Comparison of ENCODE assay signal across 8 cellular contexts in the genomic region with DNA sequence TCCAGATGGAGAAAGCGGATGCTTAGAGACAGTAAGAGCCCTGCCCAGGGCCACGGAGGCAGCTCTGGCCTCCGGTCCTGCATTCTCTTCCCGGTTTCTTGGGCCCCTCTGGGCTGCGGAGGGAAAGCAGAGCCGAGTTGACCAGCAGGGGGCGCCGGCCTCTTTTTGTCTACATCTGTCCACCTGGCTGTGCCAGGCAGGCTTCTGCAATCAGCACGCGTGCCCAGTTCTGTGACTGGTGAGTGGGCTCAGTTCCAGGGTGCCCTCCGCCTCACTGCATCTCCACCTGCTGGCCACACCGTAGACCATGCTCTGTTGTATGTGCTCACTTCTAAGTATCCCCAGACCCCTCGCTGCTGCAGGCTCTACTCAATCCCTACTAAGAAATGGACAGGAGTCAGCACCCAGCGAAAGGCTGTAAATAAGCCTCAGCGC. TPM values are rescaled to one million over a fixed set of nuclear protein-coding genes. Genes with fewer than 3 reads are reported as not detected.
A peak's percentile ranks its signal among the peaks of the same experiment; 100 is the strongest.
DNase-seq lines count a peak whose midpoint lies in the region; ATAC-seq and TF ChIP-seq lines count a peak whose summit lies in the region.

No MANE protein-coding gene starts in this region.

- 9 to 18% (median 13%) methylated on average over 15 of the region's 15 CpGs for WGBS in ovary, 3 donors
- WGBS in tibial nerve, 2 donors = 17% methylated on average over 15 of the region's 15 CpGs

- H3K79me2 ChIP-seq in MM.1S (ENCODE audit: low read length) = no peaks in the 10 kb centered on the region

- H2AFZ ChIP-seq in MM.1S (ENCODE audit: low read length) = no peak overlapping the region

- H3F3A ChIP-seq in MM.1S (ENCODE audit: insufficient read depth, low read length) = no peaks in the 10 kb centered on the region

- no peaks in the 10 kb centered on the region for H4K20me1 ChIP-seq in MM.1S (ENCODE audit: insufficient read depth, low read length)

- no peak for TF ChIP-seq EP300 in ovary (IDR thresholded peaks at IDR 0.05)
- TF ChIP-seq EP300 in tibial nerve (IDR thresholded peaks at IDR 0.05) = no peak

- no peak overlapping the region for H3K9ac ChIP-seq in MM.1S (ENCODE audit: low read length)

- H3K9me3 ChIP-seq in MM.1S (replicated peaks; ENCODE audit: insufficient read depth, low read length) (no peaks in the 10 kb centered on the region), ovary (no peaks in the 10 kb centered on the region), tibial nerve (no peaks in the 10 kb centered on the region)

- H3K9me2 ChIP-seq in MM.1S (replicated peaks; ENCODE audit: insufficient read depth, low read length) = no peaks in the 10 kb centered on the region

- H3K4me1 ChIP-seq in MM.1S (ENCODE audit: low read length) (no peaks in the 10 kb centered on the region), ovary (ENCODE audit: insufficient read depth) (peaks cover 2% of the 10 kb centered on the region), tibial nerve (peaks cover 0 to 10% (median 0%) of the 10 kb centered on the region in 4 donors)

- H3K27me3 ChIP-seq in MM.1S (replicated peaks; ENCODE audit: insufficient read depth, low read length) (peaks cover 25% of the 10 kb centered on the region), ovary (no peaks in the 10 kb centered on the region), tibial nerve (no peaks in the 10 kb centered on the region)

- H3K4me3 ChIP-seq in MM.1S (ENCODE audit: low read length) (no peak overlapping the region), ovary (no peak overlapping the region), tibial nerve (no peak overlapping the region)

- intact Hi-C loops in ovary (cut with DNase I) = loop anchor here in 3 of 4 donors (5.0 to 10.0 kb wide), 2 partner anchors 389 to 391 kb away; no protein-coding TSS in a partner anchor

- H3K36me3 ChIP-seq in MM.1S (replicated peaks; ENCODE audit: insufficient read depth, low read length) (no peaks in the 10 kb centered on the region), ovary (no peaks in the 10 kb centered on the region), tibial nerve (no peaks in the 10 kb centered on the region)

- peak; percentile 71 for ATAC-seq in GM18505 (IDR thresholded peaks at IDR 0.05; ENCODE audit: unreplicated experiment)

- DNase-seq in 8988T = peak; percentile 68
- DNase-seq in MM.1S = peak; percentile 84
- DNase-seq in SHP77 (lab: John Stamatoyannopoulos, UW) = peak; percentile 77 to 86
- peak; percentile 33 to 47 (median 45) for DNase-seq in activated naive CD4-positive, alpha-beta T cell (lab: John Stamatoyannopoulos, UW)
- DNase-seq in germinal center (ENCODE audit: low spot score) = peak; percentile 62
- peak; percentile 76 to 91 (median 85) for DNase-seq in ovary
- peak; percentile 72 to 81 for DNase-seq in tibial nerve (ENCODE audit: low spot score in 2 of 2)

- peak; percentile 95 for TF ChIP-seq CTCF in MM.1S (IDR thresholded peaks at IDR 0.05; ENCODE audit: low read length)
- peak; percentile 46 to 81 (median 68) for TF ChIP-seq CTCF in ovary (IDR thresholded peaks at IDR 0.05)
- TF ChIP-seq CTCF in tibial nerve (IDR thresholded peaks at IDR 0.05) = peak; percentile 74 to 87 (median 78)

- peak overlapping the region; percentile 39 for H3K4me2 ChIP-seq in MM.1S (ENCODE audit: low read depth, low read length)

- TF ChIP-seq POLR2A in GM18505 (IDR thresholded peaks at IDR 0.05; ENCODE audit: borderline replicate concordance, extremely low read depth, insufficient read depth, insufficient read length) (no peak), ovary (IDR thresholded peaks at IDR 0.05) (no peak), tibial nerve (IDR thresholded peaks at IDR 0.05) (no peak)

- H3K27ac ChIP-seq in MM.1S (ENCODE audit: low read length) (no peak overlapping the region), ovary (no peak overlapping the region), tibial nerve (no peak overlapping the region)

RNA-seq across cellular contexts. Expression of a gene that starts 6.7 kb away (rescaled TPM):
- 1 to 10 TPM in 4 of 7 donors, under 1 TPM in 3; under 0.01 to 4.9 (median 1.6) TPM for total RNA-seq in ovary
- polyA plus RNA-seq in ovary = 1 to 10 TPM in 1 of 2 donors, under 1 TPM in 1; 0.38 to 1.8 TPM
- total RNA-seq in tibial nerve = under 1 TPM in 3 of 4 donors, not detected in 1; 0.20 to 0.30 (median 0.21) TPM
